19 cellular contexts compared by ENCODE assay signal in the genomic region with DNA sequence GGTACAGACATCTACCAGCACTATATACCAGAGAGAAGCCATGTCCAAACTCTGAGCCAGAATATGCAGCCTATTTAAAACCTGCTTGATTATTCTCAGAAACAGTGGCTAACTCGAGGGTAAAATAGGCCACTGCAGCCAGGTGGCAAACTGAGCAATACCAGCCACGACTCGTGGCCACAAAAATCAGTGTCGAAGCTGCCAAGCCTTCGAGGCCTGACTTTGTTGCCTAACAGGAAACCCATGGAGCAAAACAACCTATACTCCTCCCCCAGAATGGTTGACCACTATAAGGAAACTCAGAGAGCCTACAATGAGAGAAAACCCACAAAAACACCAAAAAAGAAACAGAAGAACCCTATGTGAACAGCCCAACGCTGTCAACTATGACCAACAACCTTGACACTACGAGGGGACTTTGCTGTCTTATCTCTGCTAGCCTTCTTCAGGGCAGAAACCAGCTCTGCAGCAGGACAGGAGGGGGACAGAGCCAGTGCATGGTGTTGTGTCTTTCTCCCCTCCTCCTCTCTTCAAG.
"Had no signal": no experiment of that assay in that cellular context is flagged by ENCODE, and none has a peak within 500 bp of the region (broad histone marks: within the 10 kb centered on the region; RNA-seq: fewer than 3 reads in every experiment).

No MANE protein-coding gene starts in this region.

- H3K9me3 Mint-ChIP-seq: endodermal cell, WTC11 had no signal

- H3K36me3 ChIP-seq: thoracic aorta had no signal

- DNase-seq: activated CD4-positive, alpha-beta T cell treated with anti-CD3 and anti-CD28 coated beads for 36 hours; activated CD4-positive, alpha-beta T cell treated with anti-CD3 and anti-CD28 coated beads, Interleukin-2, amount 50 U/mL, for 48 hours; activated gamma-delta T cell treated with Interleukin-2 at 50 U/mL for 16 hours; activated naive CD8-positive, alpha-beta T cell treated with anti-CD3 and anti-CD28 coated beads, Interleukin-2, amount 10 ng/mL, durations not matched to agents 7 days and 5 days; caudate nucleus; dorsolateral prefrontal cortex; endodermal cell; foreskin melanocyte; mammary epithelial cell; occipital lobe; small intestine; stimulated activated CD4-positive, alpha-beta T cell treated with anti-CD3 and anti-CD28 coated beads, Interleukin-15, amount 100 ng/mL, for 24 hours; stimulated activated CD4-positive, alpha-beta T cell treated with anti-CD3 and anti-CD28 coated beads, Interleukin-2, amount 100 ng/mL, for 48 hours; T-helper 17 cell had no signal

- H3K4me3 ChIP-seq: dorsolateral prefrontal cortex, thoracic aorta had no signal

- H3K9me3 ChIP-seq: thoracic aorta had no signal

- H3K4me1 Mint-ChIP-seq: T-helper 17 cell had no signal

- H3K36me3 Mint-ChIP-seq: brain, WTC11 had no signal

- H3K27ac ChIP-seq: dorsolateral prefrontal cortex, epithelial cell of prostate, thoracic aorta had no signal

- H3K4me3 Mint-ChIP-seq: activated CD4-positive, alpha-beta T cell treated with anti-CD3 and anti-CD28 coated beads for 36 hours; activated naive CD8-positive, alpha-beta T cell treated with anti-CD3 and anti-CD28 coated beads, Interleukin-2, amount 10 ng/mL, durations not matched to agents 7 days and 5 days; activated T-helper 1 cell treated with anti-CD3 and anti-CD28 coated beads, Interleukin-12 subunit alpha, Interleukin-12 subunit beta, Interleukin-2, Interleukin-4 antibody, amounts not matched to agents 30 ng/mL and 10 ng/mL and 1 ng/mL, durations not matched to agents 14 hours and 24 hours and 36 hours; brain; endodermal cell; T-helper 17 cell; WTC11 had no signal

- H3K27ac Mint-ChIP-seq: activated CD4-positive, alpha-beta T cell treated with anti-CD3 and anti-CD28 coated beads for 36 hours; activated naive CD8-positive, alpha-beta T cell treated with anti-CD3 and anti-CD28 coated beads, Interleukin-2, amount 10 ng/mL, durations not matched to agents 7 days and 5 days; activated T-helper 1 cell treated with anti-CD3 and anti-CD28 coated beads, Interleukin-12 subunit alpha, Interleukin-12 subunit beta, Interleukin-2, Interleukin-4 antibody, amounts not matched to agents 30 ng/mL and 10 ng/mL and 1 ng/mL, durations not matched to agents 14 hours and 24 hours and 36 hours; brain; endodermal cell; T-helper 17 cell; WTC11 had no signal
